16 cellular contexts compared by ENCODE assay signal in the genomic region with DNA sequence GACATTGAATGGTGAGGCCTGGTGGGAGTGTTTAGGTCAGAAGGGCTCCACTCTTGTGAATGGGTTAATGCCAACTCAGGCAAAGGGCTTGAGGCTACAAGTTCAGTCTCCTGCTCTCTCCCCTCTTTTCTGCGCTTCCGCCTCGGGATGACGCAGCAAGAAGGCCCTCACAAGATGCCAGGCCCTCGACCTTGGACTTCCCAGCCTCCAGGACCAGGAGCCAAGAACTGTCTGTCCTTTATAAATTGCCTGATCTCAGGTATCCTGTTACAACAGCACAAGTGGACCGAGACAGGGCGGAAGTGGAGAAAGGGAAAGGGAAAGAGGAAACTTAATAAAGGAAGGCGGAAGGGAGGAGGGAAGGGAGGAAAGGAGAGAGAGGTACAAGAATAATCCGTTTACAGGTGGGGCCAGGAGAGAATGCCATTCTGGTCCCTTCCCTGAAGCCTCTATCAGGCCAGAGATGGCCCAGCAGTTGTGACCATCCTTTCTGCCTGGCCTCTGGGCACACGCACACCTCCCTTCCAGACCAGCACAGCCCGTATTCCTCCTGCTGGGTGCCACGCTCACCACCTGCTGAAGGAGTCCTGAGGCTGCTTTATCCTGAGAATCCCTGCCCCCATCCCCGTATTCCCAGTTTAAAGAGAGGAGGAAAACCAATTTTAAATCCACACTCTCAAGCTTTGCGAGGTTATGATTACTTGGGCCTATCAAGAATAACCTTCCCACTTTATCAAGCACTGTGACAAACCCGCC.
DNase-seq lines count a peak whose midpoint lies in the region; ATAC-seq, FAIRE-seq and TF ChIP-seq lines count a peak whose summit lies in the region.
"Had no signal": no experiment of that assay in that cellular context is flagged by ENCODE, and none has a peak within 500 bp of the region (broad histone marks: within the 10 kb centered on the region; RNA-seq: fewer than 3 reads in every experiment).

No MANE protein-coding gene starts in this region.

- RAD21 ChIA-PET in GM12878 (lab: Charles Lee; ENCODE audit: unreplicated experiment), result no interaction called here

- H3K9me3 Mint-ChIP-seq in CD4-positive, CD25-positive, alpha-beta regulatory T cell, result peaks cover 0 to 14% (median 4%) of the 10 kb centered on the region in 7 donors
- H3K9me3 Mint-ChIP-seq in naive thymus-derived CD4-positive, alpha-beta T cell, result peaks cover 4 to 38% (median 16%) of the 10 kb centered on the region in 11 donors

- no peak overlapping the region for H2AFZ ChIP-seq in GM12878 (ENCODE audit: control insufficient read depth, low read depth, low read length)

- no peaks in the 10 kb centered on the region for H3K27me3 ChIP-seq in CD4-positive, CD25-positive, alpha-beta regulatory T cell (ENCODE audit: control insufficient read depth, insufficient read depth, low read length)
- no peaks in the 10 kb centered on the region for H3K27me3 ChIP-seq in GM12878 (replicated peaks in 1 of 2; ENCODE audit: control insufficient read depth in 2 of 2, insufficient read depth in 2 of 2, low read length in 1 of 2)
- H3K27me3 ChIP-seq in naive thymus-derived CD4-positive, alpha-beta T cell (ENCODE audit: control insufficient read depth in 2 of 2, insufficient read depth in 2 of 2, low read length in 2 of 2), result no peaks in the 10 kb centered on the region
- H3K27me3 ChIP-seq in WERI-Rb-1 (ENCODE audit: insufficient read depth, low read depth, severe bottlenecking), result no peaks in the 10 kb centered on the region
- H3K27me3 ChIP-seq: foreskin keratinocyte, pancreas had no signal

- no peaks in the 10 kb centered on the region for H3K4me1 ChIP-seq in CD4-positive, CD25-positive, alpha-beta regulatory T cell (ENCODE audit: control insufficient read depth, insufficient read depth, low read length, poor library complexity, severe bottlenecking)
- no peaks in the 10 kb centered on the region for H3K4me1 ChIP-seq in GM12878 (ENCODE audit: control insufficient read depth, insufficient read depth, low read length)
- H3K4me1 ChIP-seq in naive thymus-derived CD4-positive, alpha-beta T cell (ENCODE audit: control insufficient read depth in 2 of 2, insufficient read depth in 2 of 2, low read length in 2 of 2), result no peaks in the 10 kb centered on the region
- H3K4me1 ChIP-seq: foreskin keratinocyte, pancreas had no signal

- H3K36me3 ChIP-seq in CD4-positive, CD25-positive, alpha-beta regulatory T cell (ENCODE audit: control insufficient read depth, insufficient read depth, low read length), result peaks cover 72% of the 10 kb centered on the region
- H3K36me3 ChIP-seq in GM12878 (ENCODE audit: control insufficient read depth in 2 of 2, insufficient read depth in 2 of 2, low read length in 1 of 2) (peaks cover 18 to 54% of the 10 kb centered on the region in 2 experiments), WERI-Rb-1 (no peaks in the 10 kb centered on the region; the same call in 1 of the 2 replicates)
- peaks cover 0 to 84% (median 40%) of the 10 kb centered on the region in 3 experiments for H3K36me3 ChIP-seq in naive thymus-derived CD4-positive, alpha-beta T cell (ENCODE audit: control insufficient read depth in 2 of 3, insufficient read depth in 3 of 3, low read length in 3 of 3)
- H3K36me3 ChIP-seq: pancreas had no signal

- H3K4me3 Mint-ChIP-seq in CD4-positive, CD25-positive, alpha-beta regulatory T cell, result no peak overlapping the region
- H3K4me3 Mint-ChIP-seq in naive thymus-derived CD4-positive, alpha-beta T cell, result no peak overlapping the region
- H3K4me3 Mint-ChIP-seq: activated T-cell treated with anti-CD3 and anti-CD28 coated beads, Interleukin-2, amount 50 U/mL, for 4 hours; effector memory CD8-positive, alpha-beta T cell had no signal

- H4K20me1 ChIP-seq in GM12878 (ENCODE audit: control insufficient read depth, insufficient read depth), result no peaks in the 10 kb centered on the region

- peaks cover 57% of the 10 kb centered on the region for H3K36me3 Mint-ChIP-seq in CD4-positive, CD25-positive, alpha-beta regulatory T cell
- peaks cover 28 to 94% (median 75%) of the 10 kb centered on the region in 5 donors for H3K36me3 Mint-ChIP-seq in naive thymus-derived CD4-positive, alpha-beta T cell

- no TSS peak for BruUV-seq in GM12878 (replicated peaks; lab: Mats Ljungman, UMichigan)

- ATAC-seq in CD4-positive, CD25-positive, alpha-beta regulatory T cell (ENCODE audit: low read depth in 2 of 2), result no peak
- no peak for ATAC-seq in GM12878
- no peak for ATAC-seq in naive thymus-derived CD4-positive, alpha-beta T cell
- ATAC-seq: activated T-cell treated with anti-CD3 and anti-CD28 coated beads, Interleukin-2, amount 50 U/mL, for 4 hours; effector memory CD8-positive, alpha-beta T cell; foreskin keratinocyte; HCT116; K562; Panc1; pancreas had no signal

- no peak for DNase-seq in CD4-positive, CD25-positive, alpha-beta regulatory T cell
- DNase-seq in GM12891 (ENCODE audit: insufficient read length, low spot score) (no peak), GM12878 (ENCODE audit: low read depth, low spot score) (no peak), LoVo (ENCODE audit: low spot score) (no peak), Kasumi-1 (lab: John Stamatoyannopoulos, UW) (no peak), WERI-Rb-1 (no peak)
- DNase-seq in naive thymus-derived CD4-positive, alpha-beta T cell, result no peak
- DNase-seq: activated CD4-positive, CD25-positive, alpha-beta regulatory T cell; activated T-cell treated with anti-CD3 and anti-CD28 coated beads, Interleukin-2, amount 50 U/mL, for 4 hours; effector memory CD8-positive, alpha-beta T cell; foreskin keratinocyte; NCI-H524 treated with DMSO at 0.1 percent for 48 hours; pancreas had no signal

- H3K9me3 ChIP-seq in CD4-positive, CD25-positive, alpha-beta regulatory T cell (ENCODE audit: control insufficient read depth in 2 of 2, low read length in 2 of 2), result peaks cover 9 to 11% of the 10 kb centered on the region in 2 experiments
- peaks cover 2% of the 10 kb centered on the region; the same call in 1 of the 3 replicates for H3K9me3 ChIP-seq in GM12878 (replicated peaks; ENCODE audit: control insufficient read depth, insufficient read depth, low read length)
- peaks cover 0 to 19% (median 0%) of the 10 kb centered on the region in 3 experiments for H3K9me3 ChIP-seq in naive thymus-derived CD4-positive, alpha-beta T cell (ENCODE audit: control insufficient read depth in 2 of 3, low read length in 3 of 3)
- H3K9me3 ChIP-seq in WERI-Rb-1 (ENCODE audit: severe bottlenecking), result no peaks in the 10 kb centered on the region
- H3K9me3 ChIP-seq: pancreas had no signal

- 83% methylated on average over 15 of the region's 15 CpGs for WGBS in GM12878 (ENCODE audit: insufficient coverage, insufficient replicate concordance, low lambda C conversion rate, missing lambda C conversion rate)

- H3K4me2 ChIP-seq in GM12878 (ENCODE audit: control insufficient read depth, insufficient read depth), result no peak overlapping the region

- no peak overlapping the region for H3K9ac ChIP-seq in GM12878 (ENCODE audit: control insufficient read depth, insufficient read depth, low read length)

- TF ChIP-seq POLR2A in GM12891 (IDR thresholded peaks at IDR 0.05; ENCODE audit: low read depth, low read length) (no peak; the same call in 1 of the 2 replicates), GM12878 (IDR thresholded peaks at IDR 0.05; ENCODE audit: low read depth, low read length) (peak; percentile 43; the same call in 1 of the 2 replicates)

- in situ Hi-C loops in GM12878 (cut with MboI), result no loop called here

- H3K27ac Mint-ChIP-seq in CD4-positive, CD25-positive, alpha-beta regulatory T cell, result peak overlapping the region in 2 of 3 donors; percentile 71 to 78
- H3K27ac Mint-ChIP-seq in naive thymus-derived CD4-positive, alpha-beta T cell, result peak overlapping the region in 7 of 9 donors; percentile 9 to 80 (median 55)

- CTCF ChIA-PET in GM12878 (lab: Yijun Ruan, JAX), result interaction anchor here (1.2 to 1.5 kb wide), 3 partner anchors 9 to 62 kb away, joined by 3 to 5 read pairs (median 3); no protein-coding TSS in a partner anchor
- CTCF ChIA-PET in naive thymus-derived CD4-positive, alpha-beta T cell (lab: Charles Lee), result interaction anchor here (0.7 to 1.8 kb wide), 2 partner anchors 8 to 11 kb away, joined by 3 to 5 read pairs; no protein-coding TSS in a partner anchor

- TF ChIP-seq EP300 in GM12878 (IDR thresholded peaks at IDR 0.05; ENCODE audit: borderline replicate concordance in 1 of 2, control insufficient read depth in 1 of 2, low read depth in 2 of 2, low read length in 2 of 2), result no peak

- SMC1A ChIA-PET in GM12878 (lab: Charles Lee; ENCODE audit: uncharacterized antibody, unreplicated experiment), result interaction anchor here (0.7 kb wide), 1 partner anchor 140 kb away, joined by 3 read pairs; no protein-coding TSS in a partner anchor

- TF ChIP-seq CTCF in GM12878 (IDR thresholded peaks at IDR 0.05 in 2 of 3, conservative IDR thresholded peaks at IDR 0.05 in 1 of 3; ENCODE audit: control insufficient read depth in 2 of 3, extremely low read depth in 1 of 3, insufficient read depth in 1 of 3, low read depth in 3 of 3, low read length in 3 of 3) (no peak), WERI-Rb-1 (IDR thresholded peaks at IDR 0.05; ENCODE audit: low read depth, low read length) (no peak)

- intact Hi-C loops in GM12878 (cut with micrococcal nuclease; ENCODE audit: unreplicated experiment), result no loop called here
- intact Hi-C loops in naive thymus-derived CD4-positive, alpha-beta T cell (cut with micrococcal nuclease), result no loop called here

- no peak for TF ChIP-seq RAD21 in GM12878 (IDR thresholded peaks at IDR 0.05; ENCODE audit: insufficient read depth, low read depth, low read length)

- peaks cover 3% of the 10 kb centered on the region for H3K79me2 ChIP-seq in GM12878 (ENCODE audit: control insufficient read depth, insufficient read depth, low read length)

- POLR2A ChIA-PET in GM12878 (lab: Charles Lee), result no interaction called here
- POLR2A ChIA-PET in naive thymus-derived CD4-positive, alpha-beta T cell (lab: Charles Lee), result interaction anchor here (0.8 to 1.1 kb wide), 2 partner anchors 10 to 16 kb away, joined by 3 to 5 read pairs; no protein-coding TSS in a partner anchor

- H3K27me3 Mint-ChIP-seq in CD4-positive, CD25-positive, alpha-beta regulatory T cell, result no peaks in the 10 kb centered on the region
- H3K27me3 Mint-ChIP-seq in naive thymus-derived CD4-positive, alpha-beta T cell, result no peaks in the 10 kb centered on the region
- H3K27me3 Mint-ChIP-seq: effector memory CD8-positive, alpha-beta T cell had no signal

- H3K27ac ChIP-seq in CD4-positive, CD25-positive, alpha-beta regulatory T cell (ENCODE audit: insufficient read depth, low read length, poor library complexity, severe bottlenecking), result no peak overlapping the region
- H3K27ac ChIP-seq in GM12878 (ENCODE audit: control insufficient read depth, insufficient read depth) (no peak overlapping the region), WERI-Rb-1 (no peak overlapping the region)
- H3K27ac ChIP-seq in naive thymus-derived CD4-positive, alpha-beta T cell (ENCODE audit: low read depth, low read length), result no peak overlapping the region
- H3K27ac ChIP-seq: foreskin keratinocyte, pancreas had no signal

- H3K4me3 ChIP-seq in CD4-positive, CD25-positive, alpha-beta regulatory T cell (ENCODE audit: low read depth, low read length), result no peak overlapping the region
- H3K4me3 ChIP-seq in GM12878 (no peak overlapping the region), WERI-Rb-1 (ENCODE audit: low read depth, low read length) (no peak overlapping the region)
- H3K4me3 ChIP-seq in naive thymus-derived CD4-positive, alpha-beta T cell (ENCODE audit: low read length), result no peak overlapping the region
- H3K4me3 ChIP-seq: K562, pancreas had no signal

- H3K4me1 Mint-ChIP-seq in CD4-positive, CD25-positive, alpha-beta regulatory T cell, result peaks cover 11 to 46% (median 25%) of the 10 kb centered on the region in 4 donors
- peaks cover 5 to 45% (median 29%) of the 10 kb centered on the region in 7 donors for H3K4me1 Mint-ChIP-seq in naive thymus-derived CD4-positive, alpha-beta T cell

- no peak for FAIRE-seq in GM12891 (lab: Jason Lieb, UNC)
- no peak for FAIRE-seq in GM12878 (lab: Jason Lieb, UNC)
- FAIRE-seq: K562, pancreas had no signal
